ENCODE assay signal across 1 cellular context in the genomic region with DNA sequence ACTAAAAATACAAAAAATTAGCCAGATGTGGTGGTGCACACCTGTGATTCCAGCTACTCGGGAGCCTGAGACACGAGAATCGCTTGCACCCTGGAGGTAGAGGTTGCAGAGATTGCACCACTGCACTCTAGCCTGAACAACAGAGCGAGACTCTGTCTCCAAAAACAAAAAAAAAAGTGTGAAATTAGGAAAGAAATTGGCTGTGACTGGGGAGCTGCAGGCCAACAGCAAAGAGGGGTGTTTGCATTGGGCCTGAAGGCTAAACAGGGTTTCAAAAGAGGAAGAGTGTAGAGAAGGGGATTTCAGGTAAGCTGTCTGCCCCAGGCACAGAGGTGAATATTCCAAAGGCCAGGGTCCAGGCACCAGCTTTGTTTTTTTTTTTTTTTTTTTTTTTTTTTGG.
A peak's percentile ranks its signal among the peaks of the same experiment; 100 is the strongest.
TF ChIP-seq lines count a peak whose summit lies in the region.

No MANE protein-coding gene starts in this region.

TF ChIP-seq in HepG2, 621 proteins besides CTCF, POLR2A, EP300 and RAD21 (continued from another document and continues in another):
- TF ChIP-seq, protein P1, sequence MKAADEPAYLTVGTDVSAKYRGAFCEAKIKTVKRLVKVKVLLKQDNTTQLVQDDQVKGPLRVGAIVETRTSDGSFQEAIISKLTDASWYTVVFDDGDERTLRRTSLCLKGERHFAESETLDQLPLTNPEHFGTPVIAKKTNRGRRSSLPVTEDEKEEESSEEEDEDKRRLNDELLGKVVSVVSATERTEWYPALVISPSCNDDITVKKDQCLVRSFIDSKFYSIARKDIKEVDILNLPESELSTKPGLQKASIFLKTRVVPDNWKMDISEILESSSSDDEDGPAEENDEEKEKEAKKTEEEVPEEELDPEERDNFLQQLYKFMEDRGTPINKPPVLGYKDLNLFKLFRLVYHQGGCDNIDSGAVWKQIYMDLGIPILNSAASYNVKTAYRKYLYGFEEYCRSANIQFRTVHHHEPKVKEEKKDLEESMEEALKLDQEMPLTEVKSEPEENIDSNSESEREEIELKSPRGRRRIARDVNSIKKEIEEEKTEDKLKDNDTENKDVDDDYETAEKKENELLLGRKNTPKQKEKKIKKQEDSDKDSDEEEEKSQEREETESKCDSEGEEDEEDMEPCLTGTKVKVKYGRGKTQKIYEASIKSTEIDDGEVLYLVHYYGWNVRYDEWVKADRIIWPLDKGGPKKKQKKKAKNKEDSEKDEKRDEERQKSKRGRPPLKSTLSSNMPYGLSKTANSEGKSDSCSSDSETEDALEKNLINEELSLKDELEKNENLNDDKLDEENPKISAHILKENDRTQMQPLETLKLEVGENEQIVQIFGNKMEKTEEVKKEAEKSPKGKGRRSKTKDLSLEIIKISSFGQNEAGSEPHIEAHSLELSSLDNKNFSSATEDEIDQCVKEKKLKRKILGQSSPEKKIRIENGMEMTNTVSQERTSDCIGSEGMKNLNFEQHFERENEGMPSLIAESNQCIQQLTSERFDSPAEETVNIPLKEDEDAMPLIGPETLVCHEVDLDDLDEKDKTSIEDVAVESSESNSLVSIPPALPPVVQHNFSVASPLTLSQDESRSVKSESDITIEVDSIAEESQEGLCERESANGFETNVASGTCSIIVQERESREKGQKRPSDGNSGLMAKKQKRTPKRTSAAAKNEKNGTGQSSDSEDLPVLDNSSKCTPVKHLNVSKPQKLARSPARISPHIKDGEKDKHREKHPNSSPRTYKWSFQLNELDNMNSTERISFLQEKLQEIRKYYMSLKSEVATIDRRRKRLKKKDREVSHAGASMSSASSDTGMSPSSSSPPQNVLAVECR (CRISPR knock-in tag; IDR thresholded peaks at IDR 0.05; ENCODE audit: borderline replicate concordance): no peak
- TF ChIP-seq CC2D1A (CRISPR knock-in tag; IDR thresholded peaks at IDR 0.05) (no peak), ZNF382 (CRISPR knock-in tag; IDR thresholded peaks at IDR 0.05; ENCODE audit: borderline replicate concordance) (no peak), ZMAT3 (CRISPR knock-in tag; conservative IDR thresholded peaks at IDR 0.05) (no peak), ZNF121 (CRISPR knock-in tag; IDR thresholded peaks at IDR 0.05) (peak; percentile 77), EEA1 (CRISPR knock-in tag; IDR thresholded peaks at IDR 0.05; ENCODE audit: borderline replicate concordance) (no peak), ZZZ3 (CRISPR knock-in tag; IDR thresholded peaks at IDR 0.05; ENCODE audit: borderline replicate concordance) (no peak), KMT2A (CRISPR knock-in tag; IDR thresholded peaks at IDR 0.05) (no peak), SP2 (CRISPR knock-in tag; IDR thresholded peaks at IDR 0.05) (no peak), CREB1 (IDR thresholded peaks at IDR 0.05) (no peak), CREB1 (CRISPR knock-in tag; IDR thresholded peaks at IDR 0.05) (no peak), ZNF317 (CRISPR knock-in tag; IDR thresholded peaks at IDR 0.05) (no peak), MED1 (CRISPR knock-in tag; IDR thresholded peaks at IDR 0.05) (peak; percentile 39; the same call in 1 of the 2 replicates), PHF21A (CRISPR knock-in tag; IDR thresholded peaks at IDR 0.05) (peak; percentile 71; the same call in 1 of the 2 replicates), TGIF2 (CRISPR knock-in tag; IDR thresholded peaks at IDR 0.05) (no peak), RAD51 (IDR thresholded peaks at IDR 0.05; ENCODE audit: borderline replicate concordance) (no peak), JUN (CRISPR knock-in tag; IDR thresholded peaks at IDR 0.05) (no peak), ARNT (IDR thresholded peaks at IDR 0.05) (no peak), RXRA (CRISPR knock-in tag; IDR thresholded peaks at IDR 0.05) (peak; percentile 53; the same call in 1 of the 2 replicates), ZMYM2 (CRISPR knock-in tag; IDR thresholded peaks at IDR 0.05) (peak; percentile 79), ZNF430 (CRISPR knock-in tag; IDR thresholded peaks at IDR 0.05) (no peak), ZNF484 (CRISPR knock-in tag; IDR thresholded peaks at IDR 0.05; ENCODE audit: borderline replicate concordance, low read depth) (no peak), ELF4 (CRISPR knock-in tag; IDR thresholded peaks at IDR 0.05; ENCODE audit: borderline replicate concordance) (no peak), YY1 (IDR thresholded peaks at IDR 0.05; ENCODE audit: insufficient read depth, insufficient replicate concordance, low read depth, low read length) (no peak), ZMYM3 (CRISPR knock-in tag; IDR thresholded peaks at IDR 0.05) (peak; percentile 49; the same call in 1 of the 2 replicates), ARHGAP35 (CRISPR knock-in tag; IDR thresholded peaks at IDR 0.05; ENCODE audit: borderline replicate concordance) (no peak), U2AF2 (IDR thresholded peaks at IDR 0.05; ENCODE audit: low read depth, low read length) (no peak), IKZF4 (CRISPR knock-in tag; IDR thresholded peaks at IDR 0.05; ENCODE audit: borderline replicate concordance, low read depth, not compliant biosample characterization) (no peak), SRSF4 (IDR thresholded peaks at IDR 0.05; ENCODE audit: low read depth, low read length, poor library complexity, severe bottlenecking) (no peak), CHCHD3 (CRISPR knock-in tag; IDR thresholded peaks at IDR 0.05) (no peak), ARID2 (CRISPR knock-in tag; IDR thresholded peaks at IDR 0.05; ENCODE audit: borderline replicate concordance) (no peak), ZNF260 (CRISPR knock-in tag; IDR thresholded peaks at IDR 0.05; ENCODE audit: borderline replicate concordance, low read depth) (no peak), ZSCAN20 (CRISPR knock-in tag; IDR thresholded peaks at IDR 0.05; ENCODE audit: borderline replicate concordance) (0 out of 2 replicates have a peak, but pooled peaks have one; percentile 36), NFYC (CRISPR knock-in tag; IDR thresholded peaks at IDR 0.05) (no peak), MBD4 (IDR thresholded peaks at IDR 0.05; ENCODE audit: borderline replicate concordance, low read length) (no peak), ZNF138 (CRISPR knock-in tag; IDR thresholded peaks at IDR 0.05; ENCODE audit: low read depth) (no peak), ZNF558 (CRISPR knock-in tag; IDR thresholded peaks at IDR 0.05; ENCODE audit: borderline replicate concordance) (peak; percentile 23; the same call in 1 of the 2 replicates), ISL2 (CRISPR knock-in tag; IDR thresholded peaks at IDR 0.05) (no peak)
- TF ChIP-seq, protein P2, sequence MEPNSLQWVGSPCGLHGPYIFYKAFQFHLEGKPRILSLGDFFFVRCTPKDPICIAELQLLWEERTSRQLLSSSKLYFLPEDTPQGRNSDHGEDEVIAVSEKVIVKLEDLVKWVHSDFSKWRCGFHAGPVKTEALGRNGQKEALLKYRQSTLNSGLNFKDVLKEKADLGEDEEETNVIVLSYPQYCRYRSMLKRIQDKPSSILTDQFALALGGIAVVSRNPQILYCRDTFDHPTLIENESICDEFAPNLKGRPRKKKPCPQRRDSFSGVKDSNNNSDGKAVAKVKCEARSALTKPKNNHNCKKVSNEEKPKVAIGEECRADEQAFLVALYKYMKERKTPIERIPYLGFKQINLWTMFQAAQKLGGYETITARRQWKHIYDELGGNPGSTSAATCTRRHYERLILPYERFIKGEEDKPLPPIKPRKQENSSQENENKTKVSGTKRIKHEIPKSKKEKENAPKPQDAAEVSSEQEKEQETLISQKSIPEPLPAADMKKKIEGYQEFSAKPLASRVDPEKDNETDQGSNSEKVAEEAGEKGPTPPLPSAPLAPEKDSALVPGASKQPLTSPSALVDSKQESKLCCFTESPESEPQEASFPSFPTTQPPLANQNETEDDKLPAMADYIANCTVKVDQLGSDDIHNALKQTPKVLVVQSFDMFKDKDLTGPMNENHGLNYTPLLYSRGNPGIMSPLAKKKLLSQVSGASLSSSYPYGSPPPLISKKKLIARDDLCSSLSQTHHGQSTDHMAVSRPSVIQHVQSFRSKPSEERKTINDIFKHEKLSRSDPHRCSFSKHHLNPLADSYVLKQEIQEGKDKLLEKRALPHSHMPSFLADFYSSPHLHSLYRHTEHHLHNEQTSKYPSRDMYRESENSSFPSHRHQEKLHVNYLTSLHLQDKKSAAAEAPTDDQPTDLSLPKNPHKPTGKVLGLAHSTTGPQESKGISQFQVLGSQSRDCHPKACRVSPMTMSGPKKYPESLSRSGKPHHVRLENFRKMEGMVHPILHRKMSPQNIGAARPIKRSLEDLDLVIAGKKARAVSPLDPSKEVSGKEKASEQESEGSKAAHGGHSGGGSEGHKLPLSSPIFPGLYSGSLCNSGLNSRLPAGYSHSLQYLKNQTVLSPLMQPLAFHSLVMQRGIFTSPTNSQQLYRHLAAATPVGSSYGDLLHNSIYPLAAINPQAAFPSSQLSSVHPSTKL (CRISPR knock-in tag; IDR thresholded peaks at IDR 0.05): no peak
- TF ChIP-seq, protein P3, sequence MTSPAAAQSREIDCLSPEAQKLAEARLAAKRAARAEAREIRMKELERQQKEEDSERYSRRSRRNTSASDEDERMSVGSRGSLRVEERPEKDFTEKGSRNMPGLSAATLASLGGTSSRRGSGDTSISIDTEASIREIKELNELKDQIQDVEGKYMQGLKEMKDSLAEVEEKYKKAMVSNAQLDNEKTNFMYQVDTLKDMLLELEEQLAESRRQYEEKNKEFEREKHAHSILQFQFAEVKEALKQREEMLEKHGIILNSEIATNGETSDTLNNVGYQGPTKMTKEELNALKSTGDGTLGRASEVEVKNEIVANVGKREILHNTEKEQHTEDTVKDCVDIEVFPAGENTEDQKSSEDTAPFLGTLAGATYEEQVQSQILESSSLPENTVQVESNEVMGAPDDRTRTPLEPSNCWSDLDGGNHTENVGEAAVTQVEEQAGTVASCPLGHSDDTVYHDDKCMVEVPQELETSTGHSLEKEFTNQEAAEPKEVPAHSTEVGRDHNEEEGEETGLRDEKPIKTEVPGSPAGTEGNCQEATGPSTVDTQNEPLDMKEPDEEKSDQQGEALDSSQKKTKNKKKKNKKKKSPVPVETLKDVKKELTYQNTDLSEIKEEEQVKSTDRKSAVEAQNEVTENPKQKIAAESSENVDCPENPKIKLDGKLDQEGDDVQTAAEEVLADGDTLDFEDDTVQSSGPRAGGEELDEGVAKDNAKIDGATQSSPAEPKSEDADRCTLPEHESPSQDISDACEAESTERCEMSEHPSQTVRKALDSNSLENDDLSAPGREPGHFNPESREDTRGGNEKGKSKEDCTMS (CRISPR knock-in tag; conservative IDR thresholded peaks at IDR 0.05): no peak
- TF ChIP-seq, protein P4, sequence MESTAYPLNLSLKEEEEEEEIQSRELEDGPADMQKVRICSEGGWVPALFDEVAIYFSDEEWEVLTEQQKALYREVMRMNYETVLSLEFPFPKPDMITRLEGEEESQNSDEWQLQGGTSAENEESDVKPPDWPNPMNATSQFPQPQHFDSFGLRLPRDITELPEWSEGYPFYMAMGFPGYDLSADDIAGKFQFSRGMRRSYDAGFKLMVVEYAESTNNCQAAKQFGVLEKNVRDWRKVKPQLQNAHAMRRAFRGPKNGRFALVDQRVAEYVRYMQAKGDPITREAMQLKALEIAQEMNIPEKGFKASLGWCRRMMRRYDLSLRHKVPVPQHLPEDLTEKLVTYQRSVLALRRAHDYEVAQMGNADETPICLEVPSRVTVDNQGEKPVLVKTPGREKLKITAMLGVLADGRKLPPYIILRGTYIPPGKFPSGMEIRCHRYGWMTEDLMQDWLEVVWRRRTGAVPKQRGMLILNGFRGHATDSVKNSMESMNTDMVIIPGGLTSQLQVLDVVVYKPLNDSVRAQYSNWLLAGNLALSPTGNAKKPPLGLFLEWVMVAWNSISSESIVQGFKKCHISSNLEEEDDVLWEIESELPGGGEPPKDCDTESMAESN (CRISPR knock-in tag; conservative IDR thresholded peaks at IDR 0.05): no peak
- TF ChIP-seq, protein P5, sequence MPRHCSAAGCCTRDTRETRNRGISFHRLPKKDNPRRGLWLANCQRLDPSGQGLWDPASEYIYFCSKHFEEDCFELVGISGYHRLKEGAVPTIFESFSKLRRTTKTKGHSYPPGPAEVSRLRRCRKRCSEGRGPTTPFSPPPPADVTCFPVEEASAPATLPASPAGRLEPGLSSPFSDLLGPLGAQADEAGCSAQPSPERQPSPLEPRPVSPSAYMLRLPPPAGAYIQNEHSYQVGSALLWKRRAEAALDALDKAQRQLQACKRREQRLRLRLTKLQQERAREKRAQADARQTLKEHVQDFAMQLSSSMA (CRISPR knock-in tag; IDR thresholded peaks at IDR 0.05): no peak
- TF ChIP-seq, protein P6, sequence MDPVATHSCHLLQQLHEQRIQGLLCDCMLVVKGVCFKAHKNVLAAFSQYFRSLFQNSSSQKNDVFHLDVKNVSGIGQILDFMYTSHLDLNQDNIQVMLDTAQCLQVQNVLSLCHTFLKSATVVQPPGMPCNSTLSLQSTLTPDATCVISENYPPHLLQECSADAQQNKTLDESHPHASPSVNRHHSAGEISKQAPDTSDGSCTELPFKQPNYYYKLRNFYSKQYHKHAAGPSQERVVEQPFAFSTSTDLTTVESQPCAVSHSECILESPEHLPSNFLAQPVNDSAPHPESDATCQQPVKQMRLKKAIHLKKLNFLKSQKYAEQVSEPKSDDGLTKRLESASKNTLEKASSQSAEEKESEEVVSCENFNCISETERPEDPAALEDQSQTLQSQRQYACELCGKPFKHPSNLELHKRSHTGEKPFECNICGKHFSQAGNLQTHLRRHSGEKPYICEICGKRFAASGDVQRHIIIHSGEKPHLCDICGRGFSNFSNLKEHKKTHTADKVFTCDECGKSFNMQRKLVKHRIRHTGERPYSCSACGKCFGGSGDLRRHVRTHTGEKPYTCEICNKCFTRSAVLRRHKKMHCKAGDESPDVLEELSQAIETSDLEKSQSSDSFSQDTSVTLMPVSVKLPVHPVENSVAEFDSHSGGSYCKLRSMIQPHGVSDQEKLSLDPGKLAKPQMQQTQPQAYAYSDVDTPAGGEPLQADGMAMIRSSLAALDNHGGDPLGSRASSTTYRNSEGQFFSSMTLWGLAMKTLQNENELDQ (CRISPR knock-in tag; IDR thresholded peaks at IDR 0.05; ENCODE audit: borderline replicate concordance): no peak
- TF ChIP-seq, protein P7, sequence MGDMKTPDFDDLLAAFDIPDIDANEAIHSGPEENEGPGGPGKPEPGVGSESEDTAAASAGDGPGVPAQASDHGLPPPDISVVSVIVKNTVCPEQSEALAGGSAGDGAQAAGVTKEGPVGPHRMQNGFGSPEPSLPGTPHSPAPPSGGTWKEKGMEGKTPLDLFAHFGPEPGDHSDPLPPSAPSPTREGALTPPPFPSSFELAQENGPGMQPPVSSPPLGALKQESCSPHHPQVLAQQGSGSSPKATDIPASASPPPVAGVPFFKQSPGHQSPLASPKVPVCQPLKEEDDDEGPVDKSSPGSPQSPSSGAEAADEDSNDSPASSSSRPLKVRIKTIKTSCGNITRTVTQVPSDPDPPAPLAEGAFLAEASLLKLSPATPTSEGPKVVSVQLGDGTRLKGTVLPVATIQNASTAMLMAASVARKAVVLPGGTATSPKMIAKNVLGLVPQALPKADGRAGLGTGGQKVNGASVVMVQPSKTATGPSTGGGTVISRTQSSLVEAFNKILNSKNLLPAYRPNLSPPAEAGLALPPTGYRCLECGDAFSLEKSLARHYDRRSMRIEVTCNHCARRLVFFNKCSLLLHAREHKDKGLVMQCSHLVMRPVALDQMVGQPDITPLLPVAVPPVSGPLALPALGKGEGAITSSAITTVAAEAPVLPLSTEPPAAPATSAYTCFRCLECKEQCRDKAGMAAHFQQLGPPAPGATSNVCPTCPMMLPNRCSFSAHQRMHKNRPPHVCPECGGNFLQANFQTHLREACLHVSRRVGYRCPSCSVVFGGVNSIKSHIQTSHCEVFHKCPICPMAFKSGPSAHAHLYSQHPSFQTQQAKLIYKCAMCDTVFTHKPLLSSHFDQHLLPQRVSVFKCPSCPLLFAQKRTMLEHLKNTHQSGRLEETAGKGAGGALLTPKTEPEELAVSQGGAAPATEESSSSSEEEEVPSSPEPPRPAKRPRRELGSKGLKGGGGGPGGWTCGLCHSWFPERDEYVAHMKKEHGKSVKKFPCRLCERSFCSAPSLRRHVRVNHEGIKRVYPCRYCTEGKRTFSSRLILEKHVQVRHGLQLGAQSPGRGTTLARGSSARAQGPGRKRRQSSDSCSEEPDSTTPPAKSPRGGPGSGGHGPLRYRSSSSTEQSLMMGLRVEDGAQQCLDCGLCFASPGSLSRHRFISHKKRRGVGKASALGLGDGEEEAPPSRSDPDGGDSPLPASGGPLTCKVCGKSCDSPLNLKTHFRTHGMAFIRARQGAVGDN (CRISPR knock-in tag; IDR thresholded peaks at IDR 0.05): no peak
